26 cellular contexts compared by ENCODE assay signal in genomic region chr3:21734746-21735145, GRCh38. TPM values are rescaled to one million over a fixed set of nuclear protein-coding genes. Genes with fewer than 3 reads are reported as not detected.
DNase-seq lines count a peak whose midpoint lies in the region; FAIRE-seq and TF ChIP-seq lines count a peak whose summit lies in the region.
"Had no signal": no experiment of that assay in that cellular context is flagged by ENCODE, and none has a peak within 500 bp of the region (broad histone marks: within the 10 kb centered on the region; RNA-seq: fewer than 3 reads in every experiment).

No MANE protein-coding gene starts in this region.

- no peaks in the 10 kb centered on the region for H3K9me3 ChIP-seq in osteoblast (ENCODE audit: low read depth, low read length)

- no peak for TF ChIP-seq CTCF in bronchial epithelial cell (IDR thresholded peaks at IDR 0.05; ENCODE audit: insufficient read depth, low read length, severe bottlenecking)
- no peak for TF ChIP-seq CTCF in osteoblast (IDR thresholded peaks at IDR 0.05; ENCODE audit: extremely low read depth, low read depth, low read length)

- H3K4me1 ChIP-seq in osteoblast (ENCODE audit: insufficient read depth, low read length) = no peaks in the 10 kb centered on the region

- FAIRE-seq in bronchial epithelial cell (lab: Jason Lieb, UNC) = no peak
- FAIRE-seq: GM12892, RCC 7860 had no signal

- H3K27ac ChIP-seq in osteoblast (ENCODE audit: low read depth, low read length) = no peak overlapping the region
- H3K27ac ChIP-seq: SK-N-MC had no signal

- H3K4me3 ChIP-seq in bronchial epithelial cell (ENCODE audit: low read depth, low read length) = no peak overlapping the region
- no peak overlapping the region for H3K4me3 ChIP-seq in osteoblast (ENCODE audit: insufficient read depth, low read length)
- H3K4me3 ChIP-seq: GM23338, SK-N-MC had no signal

- DNase-seq in AG08395 (ENCODE audit: low spot score) = peak; percentile 37
- peak; percentile 44 for DNase-seq in GM03348 (ENCODE audit: low spot score)
- DNase-seq in bronchial epithelial cell (ENCODE audit: low read depth) = peak; percentile 22
- peak; percentile 82 for DNase-seq in osteoblast (ENCODE audit: insufficient read length, low spot score, missing footprints)
- no peak for DNase-seq in SW480 (ENCODE audit: low spot score)
- DNase-seq in NCI-H1092 treated with DMSO at 0.1 percent for 48 hours (lab: John Stamatoyannopoulos, UW) = no peak
- DNase-seq in NCI-H1105 (lab: John Stamatoyannopoulos, UW) = no peak
- DNase-seq: 8988T; C1 segment of cervical spinal cord; CD4-positive, alpha-beta memory T cell; COR-L47; GF-D8; H9; IMR-90; KG1; NCI-H1092; NCI-H1436 treated with DMSO at 0.1 percent for 48 hours; NCI-H2029; NCI-H446; NCI-H524 treated with DMSO at 0.1 percent for 48 hours; NCI-H774; SIG-M5 had no signal

- H3K27me3 ChIP-seq in bronchial epithelial cell (ENCODE audit: control insufficient read depth, insufficient read depth, low read length) = no peaks in the 10 kb centered on the region
- H3K27me3 ChIP-seq in osteoblast (ENCODE audit: insufficient read depth, low read length) = no peaks in the 10 kb centered on the region

- H4K20me1 ChIP-seq in osteoblast (ENCODE audit: insufficient read depth, low read length) = no peaks in the 10 kb centered on the region

- H3K36me3 ChIP-seq in bronchial epithelial cell (ENCODE audit: control insufficient read depth, insufficient read depth, low read length) (no peaks in the 10 kb centered on the region), osteoblast (ENCODE audit: insufficient read depth, low read length) (no peaks in the 10 kb centered on the region)

- H2AFZ ChIP-seq in osteoblast (ENCODE audit: low read length) = no peak overlapping the region
- H2AFZ ChIP-seq: GM23338 had no signal

- H3K79me2 ChIP-seq in osteoblast (ENCODE audit: insufficient read depth, low read length) = no peaks in the 10 kb centered on the region

- no peak overlapping the region for H3K4me2 ChIP-seq in osteoblast (ENCODE audit: insufficient read depth, low read length)
- H3K4me2 ChIP-seq: GM23338 had no signal

RNA-seq across cellular contexts. Expression of gene ZNF385D, which starts 16.3 kb away (rescaled TPM):
- total RNA-seq in bronchial epithelial cell (under 0.01 TPM in 1 of 2 replicates, not detected in the other), osteoblast (2.5 and 2.9 TPM in 2 replicates)
- total RNA-seq: CD4-positive, alpha-beta memory T cell had no signal

Comparison
In these comparisons a context has a peak if more than half of its experiments do, and no peak if none do; other contexts are left out.
1. DNase-seq: peak in AG08395 (single experiment), GM03348 (single experiment), bronchial epithelial cell (single experiment) and osteoblast (single experiment); none in SW480 (single experiment), NCI-H1092 treated with DMSO at 0.1 percent for 48 hours (single experiment) and NCI-H1105 (single experiment).